In genomic region chr7:77428777-77429231, GRCh38 we compare ENCODE assay signal across 13 cellular contexts. TPM values are rescaled to one million over a fixed set of nuclear protein-coding genes. Genes with fewer than 3 reads are reported as not detected.
DNase-seq lines count a peak whose midpoint lies in the region; ATAC-seq, FAIRE-seq and TF ChIP-seq lines count a peak whose summit lies in the region.
"Had no signal": no experiment of that assay in that cellular context is flagged by ENCODE, and none has a peak within 500 bp of the region (broad histone marks: within the 10 kb centered on the region; RNA-seq: fewer than 3 reads in every experiment).

No MANE protein-coding gene starts in this region.

- no peak overlapping the region for H3K9ac ChIP-seq in liver (ENCODE audit: low read depth in 1 of 2, low read length in 2 of 2)
- H3K9ac ChIP-seq in HepG2 (ENCODE audit: insufficient read depth, low read depth, low read length) = no peak overlapping the region

- H3K4me1 ChIP-seq in liver (ENCODE audit: control insufficient read depth in 4 of 4, insufficient read depth in 4 of 4, low read length in 3 of 4) (peaks cover 0 to 8% (median 3%) of the 10 kb centered on the region in 4 donors), HepG2 (ENCODE audit: insufficient read depth, low read length) (peaks cover 40% of the 10 kb centered on the region), upper lobe of right lung (peaks cover 29% of the 10 kb centered on the region)

- H3K36me3 ChIP-seq in liver (ENCODE audit: control insufficient read depth in 4 of 4, insufficient read depth in 3 of 4, low read depth in 1 of 4, low read length in 3 of 4) = no peaks in the 10 kb centered on the region
- H3K36me3 ChIP-seq in HepG2 (replicated peaks in 1 of 2; ENCODE audit: control insufficient read depth in 1 of 2, insufficient read depth in 2 of 2, low read length in 2 of 2) = no peaks in the 10 kb centered on the region
- H3K36me3 ChIP-seq in upper lobe of right lung = no peaks in the 10 kb centered on the region

- no peak overlapping the region for H3K27ac Mint-ChIP-seq in progenitor cell of endocrine pancreas

- H3K4me2 ChIP-seq in HepG2 (ENCODE audit: low read depth, low read length) = no peak overlapping the region

- WGBS in liver = 75% methylated on average over 10 of the region's 10 CpGs
- 91% methylated on average over 10 of the region's 10 CpGs for WGBS in HepG2 (ENCODE audit: low lambda C conversion rate)

- TF ChIP-seq CTCF in liver (IDR thresholded peaks at IDR 0.05; ENCODE audit: low read depth, low read length, missing input control) = no peak
- no peak for TF ChIP-seq CTCF in HepG2 (CRISPR knock-in tag; IDR thresholded peaks at IDR 0.05)
- TF ChIP-seq CTCF in upper lobe of right lung (IDR thresholded peaks at IDR 0.05) = no peak
- TF ChIP-seq CTCF in progenitor cell of endocrine pancreas (IDR thresholded peaks at IDR 0.05; ENCODE audit: unreplicated experiment) = no peak

- POLR2A ChIA-PET in HepG2 (lab: Yijun Ruan, JAX) = interaction anchor here (0.9 to 2.4 kb wide), 2 partner anchors 13 to 19 kb away, joined by 3 to 11 read pairs; partner anchors contain the start of gene GSAP

- BruUV-seq in HepG2 (replicated peaks; lab: Mats Ljungman, UMichigan) = no TSS peak

- no peaks in the 10 kb centered on the region for H3K36me3 Mint-ChIP-seq in progenitor cell of endocrine pancreas (ENCODE audit: insufficient read depth)

- H3K4me3 Mint-ChIP-seq in progenitor cell of endocrine pancreas (ENCODE audit: low read depth) = no peak overlapping the region
- H3K4me3 Mint-ChIP-seq: CD4-positive, alpha-beta T cell; nephron had no signal

- CTCF ChIA-PET in HepG2 (lab: Yijun Ruan, JAX; ENCODE audit: low intra/inter-chr PET ratio, low total read pairs) = no interaction called here

- H3K27me3 ChIP-seq in liver (ENCODE audit: control insufficient read depth in 4 of 4, insufficient read depth in 4 of 4, low read length in 3 of 4) (no peaks in the 10 kb centered on the region), HepG2 (ENCODE audit: control insufficient read depth in 1 of 2, insufficient read depth in 2 of 2, low read length in 2 of 2) (no peaks in the 10 kb centered on the region), upper lobe of right lung (no peaks in the 10 kb centered on the region)

- H3K27me3 Mint-ChIP-seq in progenitor cell of endocrine pancreas = no peaks in the 10 kb centered on the region
- H3K27me3 Mint-ChIP-seq: CD4-positive, alpha-beta T cell had no signal

- in situ Hi-C loops in HepG2 (cut with HindIII; ENCODE audit: extremely low pct_ligation_motif_present, low pct_unique_long_range_greater_than_20kb) = no loop called here

- intact Hi-C loops in HepG2 (cut with micrococcal nuclease; ENCODE audit: unreplicated experiment) (no loop called here), upper lobe of right lung (cut with DNase I) (no loop called here)

- no peaks in the 10 kb centered on the region for H3K9me3 Mint-ChIP-seq in progenitor cell of endocrine pancreas (ENCODE audit: low read depth)
- H3K9me3 Mint-ChIP-seq: activated T-helper 1 cell treated with anti-CD3 and anti-CD28 coated beads, Interleukin-12 subunit alpha, Interleukin-12 subunit beta, Interleukin-2, Interleukin-4 antibody, amounts not matched to agents 30 ng/mL and 10 ng/mL and 1 ng/mL, durations not matched to agents 14 hours and 24 hours and 36 hours; CD4-positive, alpha-beta T cell; nephron had no signal

- no peaks in the 10 kb centered on the region for H4K20me1 ChIP-seq in HepG2 (ENCODE audit: insufficient read depth, low read length)

- peak overlapping the region; percentile 6 to 46 for H3K27ac ChIP-seq in liver (ENCODE audit: low read depth in 1 of 2, low read length in 2 of 2)
- no peak overlapping the region for H3K27ac ChIP-seq in HepG2 (ENCODE audit: extremely low read length, insufficient read depth, low read length)
- peak overlapping the region; percentile 74 for H3K27ac ChIP-seq in upper lobe of right lung

- DNase-seq in HepG2 (ENCODE audit: low spot score) (no peak), SW480 (ENCODE audit: low spot score) (peak; percentile 82), islet precursor cell (peak; percentile 63), upper lobe of right lung (peak; percentile 86), progenitor cell of endocrine pancreas (ENCODE audit: low spot score, unreplicated experiment) (no peak), GM12891 (ENCODE audit: insufficient read length, low spot score) (no peak)
- DNase-seq: CD4-positive, alpha-beta T cell; central memory CD4-positive, alpha-beta T cell; NCI-H1417 treated with DMSO at 0.1 percent for 48 hours had no signal

- no peak overlapping the region for H2AFZ ChIP-seq in HepG2 (ENCODE audit: low read length)

- H3K4me1 Mint-ChIP-seq in progenitor cell of endocrine pancreas (ENCODE audit: low read depth) = peaks cover 24% of the 10 kb centered on the region

- TF ChIP-seq POLR2A in HepG2 (IDR thresholded peaks at IDR 0.05; ENCODE audit: insufficient read depth in 1 of 2, low read depth in 2 of 2, low read length in 2 of 2) (no peak), GM12891 (IDR thresholded peaks at IDR 0.05; ENCODE audit: low read depth, low read length) (no peak)

- TF ChIP-seq RAD21 in liver (IDR thresholded peaks at IDR 0.05) (no peak), HepG2 (CRISPR knock-in tag; IDR thresholded peaks at IDR 0.05) (no peak)

- ATAC-seq in HepG2 (no peak), upper lobe of right lung (peak; percentile 97), GM21786 (IDR thresholded peaks at IDR 0.05; ENCODE audit: unreplicated experiment) (no peak)

- no peaks in the 10 kb centered on the region for H3K79me2 ChIP-seq in HepG2 (ENCODE audit: insufficient read depth, low read length)

- FAIRE-seq in HepG2 (lab: Jason Lieb, UNC) (no peak), GM12891 (lab: Jason Lieb, UNC) (no peak)

- H3K9me3 ChIP-seq in liver (ENCODE audit: control insufficient read depth in 4 of 4, low read length in 3 of 4) (no peaks in the 10 kb centered on the region), HepG2 (ENCODE audit: low read length) (no peaks in the 10 kb centered on the region), upper lobe of right lung (no peaks in the 10 kb centered on the region)

- no peak overlapping the region for H3K4me3 ChIP-seq in liver (ENCODE audit: low read depth in 1 of 3, low read length in 3 of 3)
- no peak overlapping the region for H3K4me3 ChIP-seq in HepG2 (replicated peaks in 1 of 3; ENCODE audit: insufficient read depth in 1 of 3, low read depth in 2 of 3, low read length in 3 of 3)
- H3K4me3 ChIP-seq in upper lobe of right lung = no peak overlapping the region

- TF ChIP-seq EP300 in HepG2 (IDR thresholded peaks at IDR 0.05; ENCODE audit: low read depth in 2 of 2, low read length in 2 of 2) (no peak), HepG2 (CRISPR knock-in tag; IDR thresholded peaks at IDR 0.05; ENCODE audit: borderline replicate concordance) (no peak)

TF ChIP-seq in liver, 16 proteins besides CTCF, POLR2A, EP300 and RAD21 (continues in another document):
- TF ChIP-seq HNF4G (IDR thresholded peaks at IDR 0.05) = no peak
- no peak for TF ChIP-seq FOXA2 (IDR thresholded peaks at IDR 0.05)

TF ChIP-seq in HepG2, 621 proteins besides CTCF, POLR2A, EP300 and RAD21 (continues in another document):
- no peak for TF ChIP-seq NR0B2 (CRISPR knock-in tag; IDR thresholded peaks at IDR 0.05)

TF ChIP-seq in GM12891, 5 proteins besides CTCF, POLR2A, EP300 and RAD21:
- TF ChIP-seq SPI1 (IDR thresholded peaks at IDR 0.05; ENCODE audit: low read depth, low read length) (no peak), POLR2AphosphoS5 (IDR thresholded peaks at IDR 0.05; ENCODE audit: low read depth, low read length) (no peak), POU2F2 (IDR thresholded peaks at IDR 0.05; ENCODE audit: low read depth, low read length) (no peak), PAX5 (IDR thresholded peaks at IDR 0.05; ENCODE audit: insufficient read depth, low read length, severe bottlenecking) (no peak)

RNA-seq across cellular contexts. Expression of gene GSAP, which starts 12.7 kb away (rescaled TPM):
- 10 to 100 TPM; 11.2 to 24.2 TPM for total RNA-seq in liver
- polyA plus RNA-seq in liver = 10 to 100 TPM in 1 of 2 donors, 1 to 10 TPM in 1; 4.1 to 30.9 TPM
- 15.6 and 34.6 TPM in 2 replicates for total RNA-seq in HepG2 (2016; rRNA removed; fragmentation: Illumina TruSeq; extraction: Trizol)
- total RNA-seq in HepG2 (2016; cell fraction: cytosol; rRNA removed; fragmentation: Illumina TruSeq; extraction: Trizol; ENCODE audit: low read depth) = 16.9 and 17.1 TPM in 2 replicates
- total RNA-seq in HepG2 (2016; cell fraction: insoluble cytoplasmic fraction; rRNA removed; fragmentation: Illumina TruSeq; extraction: Trizol) = 17.6 and 34.6 TPM in 2 replicates
- 15.9 and 18.6 TPM in 2 replicates for total RNA-seq in HepG2 (2016; cell fraction: membrane; rRNA removed; fragmentation: Illumina TruSeq; extraction: Trizol)
- total RNA-seq in HepG2 (2016; cell fraction: nucleus; rRNA removed; fragmentation: Illumina TruSeq; extraction: Trizol) = 83.9 and 97.3 TPM in 2 replicates
- polyA plus RNA-seq in HepG2 (2011; rRNA removed) = 33.6 and 40.6 TPM in 2 replicates
- polyA plus RNA-seq in HepG2 (2011; cell fraction: cytosol; rRNA removed) = 6.9 and 7.5 TPM in 2 replicates
- polyA plus RNA-seq in HepG2 (2011; cell fraction: nucleus; rRNA removed) = 125 and 131 TPM in 2 replicates
- 13.4 and 21.8 TPM in 2 replicates for polyA plus RNA-seq in HepG2 (2012)
- 2.5 and 2.9 TPM in 2 replicates for polyA plus RNA-seq in HepG2 (2016; cell fraction: cytosol; fragmentation: Illumina TruSeq; extraction: Trizol; ENCODE audit: low read depth)
- 11.8 and 12.4 TPM in 2 replicates for polyA plus RNA-seq in HepG2 (2016; cell fraction: insoluble cytoplasmic fraction; fragmentation: Illumina TruSeq; extraction: Trizol; ENCODE audit: low read depth)
- polyA plus RNA-seq in HepG2 (2016; cell fraction: membrane; fragmentation: Illumina TruSeq; extraction: Trizol; ENCODE audit: low read depth) = 5.4 and 5.5 TPM in 2 replicates
- 116 and 121 TPM in 2 replicates for polyA plus RNA-seq in HepG2 (2016; cell fraction: nucleus; fragmentation: Illumina TruSeq; extraction: Trizol; ENCODE audit: insufficient read depth, low read depth)
- 28.9 TPM in 1 of 2 replicates, not detected in the other for polyA minus RNA-seq in HepG2 (2011; rRNA and poly(A)+ RNA removed; ENCODE audit: low replicate concordance)
- polyA minus RNA-seq in HepG2 (2011; cell fraction: cytosol; rRNA and poly(A)+ RNA removed) = 5.1 and 7.3 TPM in 2 replicates
- polyA minus RNA-seq in HepG2 (2011; cell fraction: nucleus; rRNA and poly(A)+ RNA removed) = 126 and 129 TPM in 2 replicates
- total RNA-seq in upper lobe of right lung = 64.9 TPM
- 9.9 and 10.9 TPM in 2 replicates for total RNA-seq in progenitor cell of endocrine pancreas
- polyA plus RNA-seq in GM12891 (2012; ENCODE audit: low read depth, missing spikeins) = 19.7 TPM

Comparison
In these comparisons a context has a peak if more than half of its experiments do, and no peak if none do; other contexts are left out.
1. DNase-seq: peak in SW480 (single experiment), islet precursor cell (single experiment) and upper lobe of right lung (single experiment); none in HepG2 (single experiment), progenitor cell of endocrine pancreas (single experiment) and GM12891 (single experiment).